9 cellular contexts compared by ENCODE assay signal in the genomic region with DNA sequence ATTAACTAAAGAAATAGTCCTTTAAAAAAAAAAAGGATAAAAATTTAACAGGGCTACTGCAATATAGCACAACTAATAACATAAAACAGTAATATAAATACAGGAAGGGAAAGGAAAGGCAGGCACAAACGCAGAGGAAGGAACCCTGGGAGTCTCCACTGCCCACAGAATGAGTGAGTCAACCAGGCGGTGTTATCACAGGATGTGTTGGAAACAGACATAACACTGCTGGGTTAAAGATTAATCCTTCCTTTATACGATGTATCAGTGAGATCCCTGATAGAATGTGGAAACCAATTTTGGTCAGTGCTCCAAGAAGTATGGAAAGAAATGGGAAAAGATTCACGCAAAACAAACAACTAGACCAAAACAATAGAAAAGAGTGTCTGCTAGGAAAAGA. TPM values are rescaled to one million over a fixed set of nuclear protein-coding genes. Genes with fewer than 3 reads are reported as not detected.
A peak's percentile ranks its signal among the peaks of the same experiment; 100 is the strongest.
DNase-seq lines count a peak whose midpoint lies in the region; ATAC-seq, FAIRE-seq and TF ChIP-seq lines count a peak whose summit lies in the region.
"Had no signal": no experiment of that assay in that cellular context is flagged by ENCODE, and none has a peak within 500 bp of the region (broad histone marks: within the 10 kb centered on the region; RNA-seq: fewer than 3 reads in every experiment).

No MANE protein-coding gene starts in this region.

- FAIRE-seq in RCC 7860 (lab: Jason Lieb, UNC) = peak; percentile 94

- DNase-seq in DMS53 (lab: John Stamatoyannopoulos, UW) (peak; percentile 95), RCC 7860 (ENCODE audit: low spot score) (peak; percentile 88), epithelial cell of proximal tubule (ENCODE audit: low read depth) (peak; percentile 73), non-pigmented ciliary epithelial cell (ENCODE audit: low read depth) (peak; percentile 72), pons (ENCODE audit: low spot score) (no peak)
- DNase-seq: substantia nigra had no signal

- ATAC-seq in GM19395 (IDR thresholded peaks at IDR 0.05; ENCODE audit: unreplicated experiment) (no peak), HG02588 (IDR thresholded peaks at IDR 0.05; ENCODE audit: unreplicated experiment) (no peak), GM21528 (IDR thresholded peaks at IDR 0.05; ENCODE audit: low FRiP score, unreplicated experiment) (no peak)

- H3K4me3 ChIP-seq in epithelial cell of proximal tubule (ENCODE audit: low read depth, low read length) = no peak overlapping the region

- no peak for TF ChIP-seq CTCF in epithelial cell of proximal tubule (conservative IDR thresholded peaks at IDR 0.05; ENCODE audit: low read depth, low read length)

RNA-seq across cellular contexts. Expression of a gene that starts 47.9 kb away (rescaled TPM):
- 21.6 and 32.2 TPM in 2 replicates for total RNA-seq in epithelial cell of proximal tubule

RNA-seq across cellular contexts. Expression of a gene that starts 48.2 kb away (rescaled TPM):
- 69.1 and 99.4 TPM in 2 replicates for total RNA-seq in epithelial cell of proximal tubule
